In genomic region chr3:180026997-180027396, GRCh38 we compare ENCODE assay signal across 41 cellular contexts. TPM values are rescaled to one million over a fixed set of nuclear protein-coding genes. Genes with fewer than 3 reads are reported as not detected.
"Had no signal": no experiment of that assay in that cellular context is flagged by ENCODE, and none has a peak within 500 bp of the region (broad histone marks: within the 10 kb centered on the region; RNA-seq: fewer than 3 reads in every experiment).

No MANE protein-coding gene starts in this region.

- H3K27ac ChIP-seq: adrenal gland, ascending aorta, breast epithelium, cardiac muscle cell, colonic mucosa, epithelial cell of prostate, esophagus squamous epithelium, gastroesophageal sphincter, WERI-Rb-1 had no signal

- DNase-seq: activated B cell treated with CpG ODN at 0.5 μM for 24 hours; activated CD4-positive, alpha-beta T cell treated with anti-CD3 and anti-CD28 coated beads for 48 hours; activated CD4-positive, alpha-beta T cell treated with anti-CD3 and anti-CD28 coated beads, Interleukin-2, amount 50 U/mL, for 1 hour; activated CD4-positive, alpha-beta T cell treated with anti-CD3 and anti-CD28 coated beads, Interleukin-2, amount 50 U/mL, for 48 hours; activated CD8-positive, alpha-beta memory T cell treated with anti-CD3 and anti-CD28 coated beads, Interleukin-2, amount 10 ng/mL, durations not matched to agents 7 days and 5 days; activated CD8-positive, alpha-beta memory T cell treated with anti-CD3 and anti-CD28 coated beads, Interleukin-2, amount 50 U/mL, for 4 hours; activated CD8-positive, alpha-beta T cell treated with anti-CD3 and anti-CD28 coated beads for 36 hours; activated effector memory CD4-positive, alpha-beta T cell treated with anti-CD3 and anti-CD28 coated beads, Interleukin-2, amount 50 U/mL, for 16 hours; activated naive CD4-positive, alpha-beta T cell treated with anti-CD3 and anti-CD28 coated beads for 36 hours; activated naive CD8-positive, alpha-beta T cell treated with anti-CD3 and anti-CD28 coated beads for 36 hours; activated naive CD8-positive, alpha-beta T cell treated with anti-CD3 and anti-CD28 coated beads, Interleukin-2, amount 50 U/mL, for 24 hours; activated T-cell treated with anti-CD3 and anti-CD28 coated beads, Interleukin-2, amount 50 U/mL, for 1 hour; activated T-cell treated with anti-CD3 and anti-CD28 coated beads, Interleukin-2, amount 50 U/mL, for 48 hours; adrenal gland; amygdala; central memory CD4-positive, alpha-beta T cell; cerebellar nuclear complex; colonic mucosa; effector CD8-positive, alpha-beta T cell; esophagus squamous epithelium; foreskin melanocyte; T-helper 1 cell; T-helper 17 cell; T1000; WERI-Rb-1 had no signal

- H3K4me1 Mint-ChIP-seq: activated B cell treated with CpG ODN at 0.5 μM for 24 hours; activated CD8-positive, alpha-beta memory T cell treated with anti-CD3 and anti-CD28 coated beads, Interleukin-2, amount 10 ng/mL, durations not matched to agents 7 days and 5 days; activated naive CD4-positive, alpha-beta T cell treated with anti-CD3 and anti-CD28 coated beads, Interleukin-2, amount 50 U/mL, for 24 hours; activated naive CD8-positive, alpha-beta T cell treated with anti-CD3 and anti-CD28 coated beads for 36 hours; activated naive CD8-positive, alpha-beta T cell treated with anti-CD3 and anti-CD28 coated beads, Interleukin-2, amount 50 U/mL, for 24 hours; brain; T-helper 17 cell had no signal

- H3K9me3 Mint-ChIP-seq: activated B cell treated with CpG ODN at 0.5 μM for 24 hours; activated CD8-positive, alpha-beta T cell treated with anti-CD3 and anti-CD28 coated beads for 36 hours; activated naive CD4-positive, alpha-beta T cell treated with anti-CD3 and anti-CD28 coated beads for 36 hours; activated naive CD4-positive, alpha-beta T cell treated with anti-CD3 and anti-CD28 coated beads, Interleukin-2, amount 50 U/mL, for 24 hours; activated naive CD8-positive, alpha-beta T cell treated with anti-CD3 and anti-CD28 coated beads for 36 hours; activated naive CD8-positive, alpha-beta T cell treated with anti-CD3 and anti-CD28 coated beads, Interleukin-2, amount 50 U/mL, for 24 hours; activated T-helper 1 cell treated with anti-CD3 and anti-CD28 coated beads, Interleukin-12 subunit alpha, Interleukin-12 subunit beta, Interleukin-2, Interleukin-4 antibody, amounts not matched to agents 30 ng/mL and 10 ng/mL and 1 ng/mL, durations not matched to agents 14 hours and 24 hours and 36 hours; activated T-helper 2 cell treated with anti-CD3 and anti-CD28 coated beads, Interferon-gamma antibody, Interleukin-2, Interleukin-4, amounts not matched to agents 10 μg/mL and 5 μg/mL and 100 μg/mL, durations not matched to agents 14 hours and 24 hours and 36 hours; brain; T-helper 2 cell treated with Interferon-gamma antibody and Interleukin-4, amounts not matched to agents 5 μg/mL and 100 μg/mL, for 36 hours had no signal

- H3K4me3 ChIP-seq: adrenal gland, ascending aorta, breast epithelium, cardiac muscle cell, colonic mucosa, esophagus squamous epithelium, gastroesophageal sphincter had no signal

- H3K27me3 ChIP-seq: adrenal gland, ascending aorta, breast epithelium, cardiac muscle cell, colonic mucosa, esophagus squamous epithelium had no signal

- H3K36me3 ChIP-seq: adrenal gland, ascending aorta, breast epithelium, cardiac muscle cell, colonic mucosa, esophagus squamous epithelium, gastroesophageal sphincter, WERI-Rb-1 had no signal

- H3K36me3 Mint-ChIP-seq: activated CD8-positive, alpha-beta memory T cell treated with anti-CD3 and anti-CD28 coated beads, Interleukin-2, amount 10 ng/mL, durations not matched to agents 7 days and 5 days; activated naive CD4-positive, alpha-beta T cell treated with anti-CD3 and anti-CD28 coated beads, Interleukin-2, amount 50 U/mL, for 24 hours; activated naive CD8-positive, alpha-beta T cell treated with anti-CD3 and anti-CD28 coated beads for 36 hours; brain had no signal

- H3K4me3 Mint-ChIP-seq: activated B cell treated with CpG ODN at 0.5 μM for 24 hours; activated CD8-positive, alpha-beta memory T cell treated with anti-CD3 and anti-CD28 coated beads, Interleukin-2, amount 10 ng/mL, durations not matched to agents 7 days and 5 days; activated CD8-positive, alpha-beta T cell treated with anti-CD3 and anti-CD28 coated beads for 36 hours; activated naive CD4-positive, alpha-beta T cell treated with anti-CD3 and anti-CD28 coated beads for 36 hours; activated naive CD4-positive, alpha-beta T cell treated with anti-CD3 and anti-CD28 coated beads, Interleukin-2, amount 50 U/mL, for 24 hours; activated naive CD8-positive, alpha-beta T cell treated with anti-CD3 and anti-CD28 coated beads for 36 hours; activated naive CD8-positive, alpha-beta T cell treated with anti-CD3 and anti-CD28 coated beads, Interleukin-2, amount 50 U/mL, for 24 hours; activated T-helper 1 cell treated with anti-CD3 and anti-CD28 coated beads, Interleukin-12 subunit alpha, Interleukin-12 subunit beta, Interleukin-2, Interleukin-4 antibody, amounts not matched to agents 30 ng/mL and 10 ng/mL and 1 ng/mL, durations not matched to agents 14 hours and 24 hours and 36 hours; brain; T-helper 17 cell; T-helper 2 cell treated with Interferon-gamma antibody and Interleukin-4, amounts not matched to agents 5 μg/mL and 100 μg/mL, for 36 hours had no signal

- H3K27ac Mint-ChIP-seq: activated B cell treated with CpG ODN at 0.5 μM for 24 hours; activated CD8-positive, alpha-beta memory T cell treated with anti-CD3 and anti-CD28 coated beads, Interleukin-2, amount 10 ng/mL, durations not matched to agents 7 days and 5 days; activated CD8-positive, alpha-beta T cell treated with anti-CD3 and anti-CD28 coated beads for 36 hours; activated naive CD4-positive, alpha-beta T cell treated with anti-CD3 and anti-CD28 coated beads for 36 hours; activated naive CD4-positive, alpha-beta T cell treated with anti-CD3 and anti-CD28 coated beads, Interleukin-2, amount 50 U/mL, for 24 hours; activated naive CD8-positive, alpha-beta T cell treated with anti-CD3 and anti-CD28 coated beads for 36 hours; activated naive CD8-positive, alpha-beta T cell treated with anti-CD3 and anti-CD28 coated beads, Interleukin-2, amount 50 U/mL, for 24 hours; activated T-helper 1 cell treated with anti-CD3 and anti-CD28 coated beads, Interleukin-12 subunit alpha, Interleukin-12 subunit beta, Interleukin-2, Interleukin-4 antibody, amounts not matched to agents 30 ng/mL and 10 ng/mL and 1 ng/mL, durations not matched to agents 14 hours and 24 hours and 36 hours; activated T-helper 2 cell treated with anti-CD3 and anti-CD28 coated beads, Interferon-gamma antibody, Interleukin-2, Interleukin-4, amounts not matched to agents 10 μg/mL and 5 μg/mL and 100 μg/mL, durations not matched to agents 14 hours and 24 hours and 36 hours; brain; T-helper 17 cell; T-helper 2 cell treated with Interferon-gamma antibody and Interleukin-4, amounts not matched to agents 5 μg/mL and 100 μg/mL, for 36 hours had no signal

- H3K4me1 ChIP-seq: adrenal gland, ascending aorta, breast epithelium, colonic mucosa, esophagus squamous epithelium, gastroesophageal sphincter had no signal

- H3K9me3 ChIP-seq: adrenal gland, ascending aorta, breast epithelium, colonic mucosa, esophagus squamous epithelium, gastroesophageal sphincter had no signal

- ATAC-seq: activated CD4-positive, CD25-positive, alpha-beta regulatory T cell treated with anti-CD3 and anti-CD28 coated beads, Interleukin-2, amount 50 U/mL, for 24 hours; activated CD8-positive, alpha-beta memory T cell treated with anti-CD3 and anti-CD28 coated beads, Interleukin-2, amount 10 ng/mL, durations not matched to agents 7 days and 5 days; activated CD8-positive, alpha-beta T cell treated with anti-CD3 and anti-CD28 coated beads for 36 hours; activated naive CD8-positive, alpha-beta T cell treated with anti-CD3 and anti-CD28 coated beads, Interleukin-2, amount 50 U/mL, for 24 hours; gastroesophageal sphincter; T-helper 17 cell had no signal

RNA-seq across cellular contexts. Expression of gene PEX5L, which starts 9.7 kb away (rescaled TPM):
- total RNA-seq: activated B cell treated with CpG ODN at 0.5 μM for 24 hours; activated CD8-positive, alpha-beta memory T cell treated with anti-CD3 and anti-CD28 coated beads for 36 hours; activated CD8-positive, alpha-beta T cell treated with anti-CD3 and anti-CD28 coated beads for 36 hours; activated naive CD4-positive, alpha-beta T cell treated with anti-CD3 and anti-CD28 coated beads for 36 hours; activated naive CD8-positive, alpha-beta T cell treated with anti-CD3 and anti-CD28 coated beads for 36 hours; colonic mucosa; dermis microvascular lymphatic vessel endothelial cell; endothelial cell of umbilical vein; esophagus squamous epithelium; glomerular endothelial cell; T-helper 17 cell had no signal
- polyA plus RNA-seq: endothelial cell of umbilical vein, esophagus had no signal
